16 cellular contexts compared by ENCODE assay signal in genomic region chr5:81590498-81591384, GRCh38.
A peak's percentile ranks its signal among the peaks of the same experiment; 100 is the strongest.
DNase-seq lines count a peak whose midpoint lies in the region; FAIRE-seq and TF ChIP-seq lines count a peak whose summit lies in the region.
"Had no signal": no experiment of that assay in that cellular context is flagged by ENCODE, and none has a peak within 500 bp of the region (broad histone marks: within the 10 kb centered on the region; RNA-seq: fewer than 3 reads in every experiment).

No MANE protein-coding gene starts in this region.

- H3K27ac ChIP-seq in Karpas-422 (ENCODE audit: low read length), result peak overlapping the region; percentile 32
- H3K27ac ChIP-seq in astrocyte (ENCODE audit: low read depth, low read length), result no peak overlapping the region
- no peak overlapping the region for H3K27ac ChIP-seq in mesenchymal stem cell (ENCODE audit: low read length, poor library complexity, severe bottlenecking)
- H3K27ac ChIP-seq in prostate gland, result no peak overlapping the region
- H3K27ac ChIP-seq in hepatocyte, result no peak overlapping the region
- H3K27ac ChIP-seq: PC-9 had no signal

- no peak overlapping the region for H3K9ac ChIP-seq in Karpas-422 (ENCODE audit: low read length)
- H3K9ac ChIP-seq in astrocyte (ENCODE audit: low read length), result no peak overlapping the region
- H3K9ac ChIP-seq in mesenchymal stem cell (ENCODE audit: low read length), result no peak overlapping the region

- H3K36me3 Mint-ChIP-seq in astrocyte (ENCODE audit: low read depth, unreplicated experiment), result peaks cover 11% of the 10 kb centered on the region

- FAIRE-seq in GM12891 (lab: Jason Lieb, UNC) (peak; percentile 43), astrocyte (lab: Jason Lieb, UNC) (no peak)
- FAIRE-seq: D721Med, kidney had no signal

- WGBS in mesenchymal stem cell, result 89% methylated on average over 5 of the region's 6 CpGs
- WGBS in prostate gland, result 87% methylated on average over 6 of the region's 6 CpGs
- 56% methylated on average over 6 of the region's 6 CpGs for WGBS in hepatocyte (ENCODE audit: low lambda C conversion rate, missing lambda C conversion rate)

- H2AK5ac ChIP-seq in mesenchymal stem cell (ENCODE audit: low read length, severe bottlenecking), result no peak overlapping the region

- H2BK5ac ChIP-seq in mesenchymal stem cell (ENCODE audit: low read depth, low read length, poor library complexity, severe bottlenecking), result no peak overlapping the region

- H3K4me3 ChIP-seq in Karpas-422 (ENCODE audit: low read length) (no peak overlapping the region), astrocyte (ENCODE audit: insufficient read depth, low read depth, low read length) (no peak overlapping the region), mesenchymal stem cell (ENCODE audit: insufficient read depth in 1 of 2, low read depth in 1 of 2, low read length in 2 of 2) (no peak overlapping the region), prostate gland (no peak overlapping the region), hepatocyte (no peak overlapping the region)
- H3K4me3 ChIP-seq: PC-9 had no signal

- no peak for TF ChIP-seq POLR2A in GM12891 (IDR thresholded peaks at IDR 0.05; ENCODE audit: low read depth, low read length)
- TF ChIP-seq POLR2A in prostate gland (IDR thresholded peaks at IDR 0.05), result no peak

- no peak overlapping the region for H2BK120ac ChIP-seq in mesenchymal stem cell (ENCODE audit: low read depth, low read length)

- H2AFZ ChIP-seq in Karpas-422 (ENCODE audit: low read length) (no peak overlapping the region), astrocyte (ENCODE audit: low read depth, low read length) (no peak overlapping the region), mesenchymal stem cell (ENCODE audit: low read depth, low read length) (no peak overlapping the region), hepatocyte (no peak overlapping the region)
- H2AFZ ChIP-seq: PC-9 had no signal

- H3K4me2 ChIP-seq in Karpas-422 (ENCODE audit: low read depth, low read length, poor library complexity, severe bottlenecking) (peak overlapping the region; percentile 8), astrocyte (ENCODE audit: low read length) (no peak overlapping the region), mesenchymal stem cell (ENCODE audit: low read length, poor library complexity, severe bottlenecking) (no peak overlapping the region), hepatocyte (no peak overlapping the region)
- H3K4me2 ChIP-seq: PC-9 had no signal

- no peak overlapping the region for H4K8ac ChIP-seq in mesenchymal stem cell (ENCODE audit: low read length)

- no peak overlapping the region for H3K18ac ChIP-seq in mesenchymal stem cell (ENCODE audit: low read depth in 1 of 2, low read length in 2 of 2)

- no peak overlapping the region for H3K23ac ChIP-seq in mesenchymal stem cell (ENCODE audit: low read length in 2 of 2)

- H3K9me3 ChIP-seq in Karpas-422 (ENCODE audit: low read length), result no peaks in the 10 kb centered on the region
- H3K9me3 ChIP-seq in astrocyte (ENCODE audit: insufficient read depth, low read depth, low read length), result no peaks in the 10 kb centered on the region
- H3K9me3 ChIP-seq in mesenchymal stem cell (ENCODE audit: control insufficient read depth, low read length), result no peaks in the 10 kb centered on the region
- H3K9me3 ChIP-seq in prostate gland, result no peaks in the 10 kb centered on the region
- no peaks in the 10 kb centered on the region for H3K9me3 ChIP-seq in hepatocyte (ENCODE audit: low read depth)

- peaks cover 4% of the 10 kb centered on the region for H3K9me3 Mint-ChIP-seq in astrocyte (ENCODE audit: unreplicated experiment)

- no peak overlapping the region for H2BK12ac ChIP-seq in mesenchymal stem cell (ENCODE audit: low read length in 2 of 2)

- H3K36me3 ChIP-seq in Karpas-422 (ENCODE audit: insufficient read depth, low read length) (no peaks in the 10 kb centered on the region), astrocyte (ENCODE audit: insufficient read depth, low read length) (no peaks in the 10 kb centered on the region), mesenchymal stem cell (ENCODE audit: control insufficient read depth in 1 of 2, insufficient read depth in 2 of 2, low read depth in 1 of 2, low read length in 2 of 2) (no peaks in the 10 kb centered on the region), prostate gland (no peaks in the 10 kb centered on the region), hepatocyte (replicated peaks; ENCODE audit: insufficient read depth, low read depth) (no peaks in the 10 kb centered on the region)

- no peak overlapping the region for H3K4me3 Mint-ChIP-seq in astrocyte (ENCODE audit: unreplicated experiment)
- H3K4me3 Mint-ChIP-seq: dendritic cell treated with granulocyte-macrophage colony-stimulating factor and Interleukin-4, amounts not matched to agents 40 ng/mL and 50 ng/mL, for 4 days had no signal

- TF ChIP-seq CTCF in astrocyte (IDR thresholded peaks at IDR 0.05; ENCODE audit: insufficient read depth, low read depth, low read length) (no peak), prostate gland (IDR thresholded peaks at IDR 0.05) (no peak), hepatocyte (IDR thresholded peaks at IDR 0.05; ENCODE audit: poor library complexity) (no peak)

- no peak overlapping the region for H3K14ac ChIP-seq in mesenchymal stem cell (ENCODE audit: low read length in 2 of 2)

- H4K20me1 ChIP-seq in Karpas-422 (ENCODE audit: insufficient read depth, low read depth, low read length) (no peaks in the 10 kb centered on the region), astrocyte (ENCODE audit: insufficient read depth, low read length) (no peaks in the 10 kb centered on the region), hepatocyte (ENCODE audit: insufficient read depth, poor library complexity, severe bottlenecking) (no peaks in the 10 kb centered on the region)

- intact Hi-C loops in prostate gland (cut with DNase I), result no loop called here

- H2BK15ac ChIP-seq in mesenchymal stem cell (ENCODE audit: low read depth, poor library complexity, severe bottlenecking), result no peak overlapping the region

- H3K79me2 ChIP-seq in Karpas-422 (ENCODE audit: low read length) (peaks cover 61% of the 10 kb centered on the region), astrocyte (ENCODE audit: insufficient read depth, low read length) (no peaks in the 10 kb centered on the region), hepatocyte (no peaks in the 10 kb centered on the region)

- H4K91ac ChIP-seq in mesenchymal stem cell (ENCODE audit: low read length), result no peak overlapping the region

- DNase-seq in GM12891 (ENCODE audit: insufficient read length, low spot score) (no peak), Karpas-422 (no peak), astrocyte (ENCODE audit: low read depth) (peak; percentile 38), mesenchymal stem cell (peak; percentile 3), prostate gland (ENCODE audit: low spot score) (no peak), hepatocyte (ENCODE audit: low spot score) (no peak), medulla oblongata (ENCODE audit: extremely low spot score) (no peak), AG08396 (ENCODE audit: low spot score) (no peak)
- DNase-seq: activated CD8-positive, alpha-beta memory T cell treated with anti-CD3 and anti-CD28 coated beads for 24 hours; activated effector memory CD4-positive, alpha-beta T cell treated with Interleukin-2 at 50 U/mL for 16 hours; aorta; kidney; NCI-H524; PC-9 had no signal

- H3K27me3 ChIP-seq in Karpas-422 (ENCODE audit: low read length) (no peaks in the 10 kb centered on the region), astrocyte (ENCODE audit: insufficient read depth, low read length) (no peaks in the 10 kb centered on the region), mesenchymal stem cell (ENCODE audit: control insufficient read depth in 1 of 2, insufficient read depth in 1 of 2, low read length in 2 of 2) (no peaks in the 10 kb centered on the region), prostate gland (replicated peaks; ENCODE audit: insufficient read depth) (no peaks in the 10 kb centered on the region), hepatocyte (no peaks in the 10 kb centered on the region)

- peaks cover 11% of the 10 kb centered on the region for H3K4me1 Mint-ChIP-seq in astrocyte (ENCODE audit: low read depth, unreplicated experiment)

- H3K4ac ChIP-seq in mesenchymal stem cell (ENCODE audit: low read depth in 1 of 2, low read length in 2 of 2), result no peak overlapping the region

- peaks cover 2% of the 10 kb centered on the region for H3K79me1 ChIP-seq in mesenchymal stem cell (replicated peaks; ENCODE audit: low read length, poor library complexity, severe bottlenecking)

- peaks cover 29% of the 10 kb centered on the region for H3K4me1 ChIP-seq in Karpas-422 (ENCODE audit: low read length)
- H3K4me1 ChIP-seq in astrocyte (ENCODE audit: insufficient read depth, low read length), result no peaks in the 10 kb centered on the region
- peaks cover 1% of the 10 kb centered on the region for H3K4me1 ChIP-seq in mesenchymal stem cell (ENCODE audit: control insufficient read depth, insufficient read depth, low read depth, low read length)
- no peaks in the 10 kb centered on the region for H3K4me1 ChIP-seq in prostate gland (replicated peaks)
- H3K4me1 ChIP-seq in hepatocyte (ENCODE audit: insufficient read depth), result no peaks in the 10 kb centered on the region

- no peaks in the 10 kb centered on the region for H3K27me3 Mint-ChIP-seq in astrocyte (ENCODE audit: low read depth, unreplicated experiment)
- H3K27me3 Mint-ChIP-seq: dendritic cell treated with granulocyte-macrophage colony-stimulating factor and Interleukin-4, amounts not matched to agents 40 ng/mL and 50 ng/mL, for 4 days had no signal

- H3K27ac Mint-ChIP-seq in astrocyte (ENCODE audit: unreplicated experiment), result peak overlapping the region; percentile 5
- H3K27ac Mint-ChIP-seq: dendritic cell treated with granulocyte-macrophage colony-stimulating factor and Interleukin-4, amounts not matched to agents 40 ng/mL and 50 ng/mL, for 4 days had no signal

- H3K9me2 ChIP-seq in Karpas-422 (replicated peaks; ENCODE audit: insufficient read depth, low read length), result no peaks in the 10 kb centered on the region
- H3K9me2 ChIP-seq in hepatocyte (replicated peaks; ENCODE audit: insufficient read depth), result no peaks in the 10 kb centered on the region

TF ChIP-seq in GM12891, 5 proteins besides CTCF, POLR2A, EP300 and RAD21:
- TF ChIP-seq POLR2AphosphoS5 (IDR thresholded peaks at IDR 0.05; ENCODE audit: low read depth, low read length), result no peak
- TF ChIP-seq SPI1 (IDR thresholded peaks at IDR 0.05; ENCODE audit: low read depth, low read length), result no peak
- TF ChIP-seq POU2F2 (IDR thresholded peaks at IDR 0.05; ENCODE audit: low read depth, low read length), result no peak
- TF ChIP-seq PAX5 (IDR thresholded peaks at IDR 0.05; ENCODE audit: insufficient read depth, low read length, severe bottlenecking), result no peak
- no peak for TF ChIP-seq TAF1 (IDR thresholded peaks at IDR 0.05; ENCODE audit: low read depth, low read length)

Comparison
In these comparisons a context has a peak if more than half of its experiments do, and no peak if none do; other contexts are left out.
1. DNase-seq: peak in astrocyte (single experiment) and mesenchymal stem cell (single experiment); none in GM12891 (single experiment), Karpas-422 (single experiment), prostate gland (single experiment), hepatocyte (single experiment), medulla oblongata (single experiment) and AG08396 (single experiment).